Comparison of ENCODE assay signal across 13 cellular contexts in the genomic region with DNA sequence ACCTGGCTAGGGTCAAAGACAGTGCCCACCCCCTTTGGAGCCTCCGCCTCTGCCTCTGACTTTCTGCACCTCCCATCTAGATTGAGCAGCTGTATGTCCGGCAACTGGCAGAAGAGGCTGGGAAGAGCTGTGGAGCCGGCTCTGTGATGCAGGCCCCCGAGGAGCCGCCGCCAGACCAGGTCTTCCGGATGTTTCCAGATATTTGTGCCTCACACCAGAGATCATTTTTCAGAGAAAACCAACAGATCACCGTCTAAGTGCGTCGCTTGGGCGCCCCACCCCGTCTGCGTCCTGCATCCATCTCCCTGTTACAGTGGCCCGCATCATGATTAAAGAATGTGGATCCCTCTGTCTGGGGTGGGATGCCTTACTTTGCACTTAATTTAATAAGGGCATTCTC. TPM values are rescaled to one million over a fixed set of nuclear protein-coding genes. Genes with fewer than 3 reads are reported as not detected.
DNase-seq lines count a peak whose midpoint lies in the region; ATAC-seq lines count a peak whose summit lies in the region.
"Had no signal": no experiment of that assay in that cellular context is flagged by ENCODE, and none has a peak within 500 bp of the region (broad histone marks: within the 10 kb centered on the region; RNA-seq: fewer than 3 reads in every experiment).

No MANE protein-coding gene starts in this region.

- intact Hi-C loops in activated T-helper 1 cell treated with anti-CD3 and anti-CD28 coated beads, Interleukin-12 subunit alpha, Interleukin-12 subunit beta, Interleukin-2, Interleukin-4 antibody, amounts not matched to agents 30 ng/mL and 10 ng/mL and 1 ng/mL, durations not matched to agents 14 hours and 24 hours and 36 hours (cut with micrococcal nuclease), result no loop called here

- H3K4me3 Mint-ChIP-seq in stimulated activated naive CD8-positive, alpha-beta T cell treated with anti-CD3 and anti-CD28 coated beads, Interleukin-15, Interleukin-2, amounts not matched to agents 100 ng/mL and 50 ng/mL, for 24 hours, result no peak overlapping the region
- H3K4me3 Mint-ChIP-seq in stimulated activated naive CD8-positive, alpha-beta T cell treated with anti-CD3 and anti-CD28 coated beads, Interleukin-15, amount 100 ng/mL, for 72 hours, result no peak overlapping the region
- H3K4me3 Mint-ChIP-seq in activated T-helper 1 cell treated with anti-CD3 and anti-CD28 coated beads, Interleukin-12 subunit alpha, Interleukin-12 subunit beta, Interleukin-2, Interleukin-4 antibody, amounts not matched to agents 30 ng/mL and 10 ng/mL and 1 ng/mL, durations not matched to agents 14 hours and 24 hours and 36 hours, result no peak overlapping the region
- no peak overlapping the region for H3K4me3 Mint-ChIP-seq in memory B cell
- H3K4me3 Mint-ChIP-seq: CD4-positive, alpha-beta T cell; HFFc6 had no signal

- H3K27ac Mint-ChIP-seq in stimulated activated naive CD8-positive, alpha-beta T cell treated with anti-CD3 and anti-CD28 coated beads, Interleukin-15, Interleukin-2, amounts not matched to agents 100 ng/mL and 50 ng/mL, for 24 hours, result peak overlapping the region; percentile 38
- no peak overlapping the region for H3K27ac Mint-ChIP-seq in stimulated activated naive CD8-positive, alpha-beta T cell treated with anti-CD3 and anti-CD28 coated beads, Interleukin-15, amount 100 ng/mL, for 72 hours
- peak overlapping the region; percentile 40 for H3K27ac Mint-ChIP-seq in activated T-helper 1 cell treated with anti-CD3 and anti-CD28 coated beads, Interleukin-12 subunit alpha, Interleukin-12 subunit beta, Interleukin-2, Interleukin-4 antibody, amounts not matched to agents 30 ng/mL and 10 ng/mL and 1 ng/mL, durations not matched to agents 14 hours and 24 hours and 36 hours
- peak overlapping the region; percentile 74 for H3K27ac Mint-ChIP-seq in memory B cell
- H3K27ac Mint-ChIP-seq: CD4-positive, alpha-beta T cell; HFFc6 had no signal

- no peaks in the 10 kb centered on the region for H3K27me3 Mint-ChIP-seq in stimulated activated naive CD8-positive, alpha-beta T cell treated with anti-CD3 and anti-CD28 coated beads, Interleukin-15, Interleukin-2, amounts not matched to agents 100 ng/mL and 50 ng/mL, for 24 hours
- no peaks in the 10 kb centered on the region for H3K27me3 Mint-ChIP-seq in stimulated activated naive CD8-positive, alpha-beta T cell treated with anti-CD3 and anti-CD28 coated beads, Interleukin-15, amount 100 ng/mL, for 72 hours
- H3K27me3 Mint-ChIP-seq in activated T-helper 1 cell treated with anti-CD3 and anti-CD28 coated beads, Interleukin-12 subunit alpha, Interleukin-12 subunit beta, Interleukin-2, Interleukin-4 antibody, amounts not matched to agents 30 ng/mL and 10 ng/mL and 1 ng/mL, durations not matched to agents 14 hours and 24 hours and 36 hours (ENCODE audit: insufficient read depth), result peaks cover 2% of the 10 kb centered on the region
- no peaks in the 10 kb centered on the region for H3K27me3 Mint-ChIP-seq in memory B cell
- H3K27me3 Mint-ChIP-seq: CD4-positive, alpha-beta T cell had no signal

- no peaks in the 10 kb centered on the region for H3K9me3 Mint-ChIP-seq in stimulated activated naive CD8-positive, alpha-beta T cell treated with anti-CD3 and anti-CD28 coated beads, Interleukin-15, Interleukin-2, amounts not matched to agents 100 ng/mL and 50 ng/mL, for 24 hours
- H3K9me3 Mint-ChIP-seq in stimulated activated naive CD8-positive, alpha-beta T cell treated with anti-CD3 and anti-CD28 coated beads, Interleukin-15, amount 100 ng/mL, for 72 hours, result no peaks in the 10 kb centered on the region
- no peaks in the 10 kb centered on the region for H3K9me3 Mint-ChIP-seq in activated T-helper 1 cell treated with anti-CD3 and anti-CD28 coated beads, Interleukin-12 subunit alpha, Interleukin-12 subunit beta, Interleukin-2, Interleukin-4 antibody, amounts not matched to agents 30 ng/mL and 10 ng/mL and 1 ng/mL, durations not matched to agents 14 hours and 24 hours and 36 hours
- H3K9me3 Mint-ChIP-seq in memory B cell, result no peaks in the 10 kb centered on the region
- H3K9me3 Mint-ChIP-seq: CD4-positive, alpha-beta T cell; HFFc6 had no signal

- H3K36me3 Mint-ChIP-seq in stimulated activated naive CD8-positive, alpha-beta T cell treated with anti-CD3 and anti-CD28 coated beads, Interleukin-15, Interleukin-2, amounts not matched to agents 100 ng/mL and 50 ng/mL, for 24 hours (ENCODE audit: low read depth), result peaks cover 75% of the 10 kb centered on the region
- peaks cover 45% of the 10 kb centered on the region for H3K36me3 Mint-ChIP-seq in activated T-helper 1 cell treated with anti-CD3 and anti-CD28 coated beads, Interleukin-12 subunit alpha, Interleukin-12 subunit beta, Interleukin-2, Interleukin-4 antibody, amounts not matched to agents 30 ng/mL and 10 ng/mL and 1 ng/mL, durations not matched to agents 14 hours and 24 hours and 36 hours (ENCODE audit: low read depth)
- H3K36me3 Mint-ChIP-seq in memory B cell, result peaks cover 44% of the 10 kb centered on the region

- ATAC-seq in stimulated activated naive CD8-positive, alpha-beta T cell treated with anti-CD3 and anti-CD28 coated beads, Interleukin-15, amount 100 ng/mL, for 72 hours, result no peak
- ATAC-seq in memory B cell (ENCODE audit: low read depth), result no peak

- DNase-seq in stimulated activated naive CD8-positive, alpha-beta T cell treated with anti-CD3 and anti-CD28 coated beads, Interleukin-15, amount 100 ng/mL, for 72 hours, result no peak
- no peak for DNase-seq in activated T-helper 1 cell treated with anti-CD3 and anti-CD28 coated beads, Interleukin-12 subunit alpha, Interleukin-12 subunit beta, Interleukin-2, Interleukin-4 antibody, amounts not matched to agents 30 ng/mL and 10 ng/mL and 1 ng/mL, durations not matched to agents 14 hours and 24 hours and 36 hours (ENCODE audit: low spot score)
- DNase-seq in memory B cell (ENCODE audit: low spot score in 2 of 2), result no peak
- DNase-seq in NOMO-1 treated with dmso at 0.1 percent for 144 hours (lab: John Stamatoyannopoulos, UW; ENCODE audit: unreplicated experiment), result no peak
- no peak for DNase-seq in foreskin melanocyte
- no peak for DNase-seq in MV-4-11 (lab: John Stamatoyannopoulos, UW)
- DNase-seq: CD4-positive, alpha-beta T cell; EL; HFFc6; NCI-H1930; NCI-H526 treated with DMSO at 0.1 percent for 48 hours; RPMI8226 had no signal

- H3K4me1 Mint-ChIP-seq in stimulated activated naive CD8-positive, alpha-beta T cell treated with anti-CD3 and anti-CD28 coated beads, Interleukin-15, Interleukin-2, amounts not matched to agents 100 ng/mL and 50 ng/mL, for 24 hours (ENCODE audit: low read depth), result peaks cover 63% of the 10 kb centered on the region
- H3K4me1 Mint-ChIP-seq in stimulated activated naive CD8-positive, alpha-beta T cell treated with anti-CD3 and anti-CD28 coated beads, Interleukin-15, amount 100 ng/mL, for 72 hours, result peaks cover 33% of the 10 kb centered on the region
- peaks cover 29% of the 10 kb centered on the region for H3K4me1 Mint-ChIP-seq in activated T-helper 1 cell treated with anti-CD3 and anti-CD28 coated beads, Interleukin-12 subunit alpha, Interleukin-12 subunit beta, Interleukin-2, Interleukin-4 antibody, amounts not matched to agents 30 ng/mL and 10 ng/mL and 1 ng/mL, durations not matched to agents 14 hours and 24 hours and 36 hours (ENCODE audit: low read depth)
- peaks cover 28% of the 10 kb centered on the region for H3K4me1 Mint-ChIP-seq in memory B cell

RNA-seq across cellular contexts. Expression of a gene that starts 22.1 kb away (rescaled TPM):
- total RNA-seq in activated T-helper 1 cell treated with anti-CD3 and anti-CD28 coated beads, Interleukin-12 subunit alpha, Interleukin-12 subunit beta, Interleukin-2, Interleukin-4 antibody, amounts not matched to agents 30 ng/mL and 10 ng/mL and 1 ng/mL, durations not matched to agents 14 hours and 24 hours and 36 hours, result 158 and 166 TPM in 2 replicates
- total RNA-seq: HFFc6 had no signal

Comparison
In these comparisons a context has a peak if more than half of its experiments do, and no peak if none do; other contexts are left out.
1. H3K27ac Mint-ChIP-seq: peak in stimulated activated naive CD8-positive, alpha-beta T cell treated with anti-CD3 and anti-CD28 coated beads, Interleukin-15, Interleukin-2, amounts not matched to agents 100 ng/mL and 50 ng/mL, for 24 hours (single experiment), activated T-helper 1 cell treated with anti-CD3 and anti-CD28 coated beads, Interleukin-12 subunit alpha, Interleukin-12 subunit beta, Interleukin-2, Interleukin-4 antibody, amounts not matched to agents 30 ng/mL and 10 ng/mL and 1 ng/mL, durations not matched to agents 14 hours and 24 hours and 36 hours (single experiment) and memory B cell (single experiment); none in stimulated activated naive CD8-positive, alpha-beta T cell treated with anti-CD3 and anti-CD28 coated beads, Interleukin-15, amount 100 ng/mL, for 72 hours (0 of 2).